8 cellular contexts compared by ENCODE assay signal in the genomic region with DNA sequence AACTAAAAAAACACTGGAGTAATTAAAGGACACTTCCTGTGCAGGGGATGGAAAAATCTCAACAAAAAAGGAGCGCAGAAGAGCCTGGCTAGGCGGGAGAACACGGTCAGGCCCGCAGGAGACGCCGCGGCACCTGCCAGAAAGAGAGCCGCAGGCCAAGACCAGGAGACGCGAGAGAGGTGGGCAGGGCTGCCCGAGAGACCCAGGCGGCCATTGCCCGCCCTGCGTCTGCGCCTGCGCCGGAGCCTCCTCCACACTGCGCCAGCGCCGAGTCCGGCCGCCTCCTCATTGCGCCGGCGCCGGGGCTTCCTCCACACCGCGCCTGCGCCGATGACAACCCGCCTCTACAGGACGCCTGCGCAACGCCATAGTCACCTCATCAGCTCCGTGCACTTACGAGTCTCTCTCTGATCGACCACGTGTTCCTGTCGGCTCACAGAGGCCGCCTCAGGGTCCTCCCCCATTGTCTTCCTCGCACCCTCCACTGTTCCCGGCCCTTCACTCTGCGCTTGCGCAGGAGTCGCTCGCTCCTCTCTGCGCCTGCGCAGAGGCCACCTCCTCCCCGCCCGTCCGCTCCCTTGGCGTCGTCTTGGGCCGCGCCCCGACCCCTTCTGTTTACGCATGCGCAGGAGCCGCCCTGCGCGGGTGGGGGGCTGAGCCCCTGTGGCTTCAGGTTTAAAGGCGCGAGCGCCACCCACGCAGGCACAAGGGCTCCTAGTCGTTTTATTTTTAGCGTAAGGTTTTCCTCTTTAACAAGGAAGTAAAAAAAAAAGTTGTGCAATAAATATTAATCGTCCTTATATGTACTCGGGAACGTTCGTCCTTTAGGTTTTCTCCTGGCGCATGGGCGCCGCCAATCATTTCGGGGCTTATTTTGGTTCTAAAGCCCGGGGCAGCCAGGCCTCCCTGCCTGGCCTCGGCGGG. TPM values are rescaled to one million over a fixed set of nuclear protein-coding genes. Genes with fewer than 3 reads are reported as not detected.
DNase-seq lines count a peak whose midpoint lies in the region; ATAC-seq, FAIRE-seq and TF ChIP-seq lines count a peak whose summit lies in the region.

No MANE protein-coding gene starts in this region.

- WGBS in aorta, 2 donors, result 0 to 1% methylated on average over 78 of the region's 78 CpGs

- no peaks in the 10 kb centered on the region for H3K27me3 ChIP-seq in rectal smooth muscle tissue (ENCODE audit: control insufficient read depth, insufficient read depth, low read length)
- H3K27me3 ChIP-seq in aorta (ENCODE audit: control insufficient read depth in 1 of 2, insufficient read depth in 2 of 2, low read length in 1 of 2), result no peaks in the 10 kb centered on the region

- H3K27ac ChIP-seq in rectal smooth muscle tissue (ENCODE audit: low read depth, low read length), result peak overlapping the region; percentile 92
- H3K27ac ChIP-seq in aorta (ENCODE audit: low read depth in 1 of 2, low read length in 2 of 2), result peak overlapping the region in 1 of 2 donors; percentile 29

- intact Hi-C loops in aorta (cut with DNase I), result loop anchor here in 1 of 2 donors (2.0 to 5.0 kb wide), 2 partner anchors 44 to 83 kb away; a partner anchor contains a TSS

- H3K9me3 ChIP-seq in aorta (ENCODE audit: control insufficient read depth, low read length), result no peaks in the 10 kb centered on the region

- peak overlapping the region; percentile 52 for H3K9ac ChIP-seq in rectal smooth muscle tissue (ENCODE audit: low read length)

- ATAC-seq in HG02970 (IDR thresholded peaks at IDR 0.05; ENCODE audit: low FRiP score, unreplicated experiment), result peak; percentile 97
- peak; percentile 100 for ATAC-seq in aorta (ENCODE audit: low FRiP score)

- H3K36me3 ChIP-seq in rectal smooth muscle tissue (ENCODE audit: control insufficient read depth, insufficient read depth, low read length), result no peaks in the 10 kb centered on the region
- no peaks in the 10 kb centered on the region for H3K36me3 ChIP-seq in aorta (ENCODE audit: control insufficient read depth in 1 of 2, insufficient read depth in 2 of 2, low read length in 1 of 2)

- peaks cover 7% of the 10 kb centered on the region for H3K4me1 ChIP-seq in rectal smooth muscle tissue (ENCODE audit: control insufficient read depth, insufficient read depth, low read length)
- no peaks in the 10 kb centered on the region for H3K4me1 ChIP-seq in aorta (ENCODE audit: control insufficient read depth in 1 of 2, insufficient read depth in 2 of 2, low read length in 2 of 2)

- peak; percentile 99 for FAIRE-seq in GM18507 (lab: Jason Lieb, UNC)

- H3K4me3 ChIP-seq in astrocyte of the cerebellum (ENCODE audit: low read depth, low read length) (peak overlapping the region; percentile 55), rectal smooth muscle tissue (ENCODE audit: low read length) (peak overlapping the region; percentile 81), aorta (ENCODE audit: low read length in 2 of 2) (peak overlapping the region in 1 of 2 donors; percentile 12)

- peak; percentile 89 for DNase-seq in GM18507 (ENCODE audit: extremely low spot score, insufficient read length, low read depth)
- peak; percentile 75 for DNase-seq in NCI-H187 treated with DMSO at 0.1 percent for 48 hours (lab: John Stamatoyannopoulos, UW)
- peak; percentile 95 for DNase-seq in T-helper 9 cell
- DNase-seq in astrocyte of the cerebellum (ENCODE audit: low read depth), result peak; percentile 98
- DNase-seq in hepatic stellate cell (ENCODE audit: low spot score), result peak; percentile 99
- peak; percentile 99 for DNase-seq in aorta

- TF ChIP-seq CTCF in astrocyte of the cerebellum (IDR thresholded peaks at IDR 0.05; ENCODE audit: low read depth, low read length, missing control alignments), result no peak

- in situ Hi-C loops in astrocyte of the cerebellum (cut with HindIII; ENCODE audit: low sequenced_read_pairs), result no loop called here

RNA-seq across cellular contexts. Expression of a gene that starts 43.2 kb away (rescaled TPM):
- 100 to 1,000 TPM in 1 of 2 donors, 10 to 100 TPM in 1; 88.3 to 104 TPM for total RNA-seq in aorta
- 10 to 100 TPM; 11.3 to 26.6 TPM for polyA plus RNA-seq in aorta
